Comparison of ENCODE assay signal across 9 cellular contexts in genomic region chr6:41581381-41581991, GRCh38. TPM values are rescaled to one million over a fixed set of nuclear protein-coding genes. Genes with fewer than 3 reads are reported as not detected.
DNase-seq lines count a peak whose midpoint lies in the region; ATAC-seq and TF ChIP-seq lines count a peak whose summit lies in the region.
"Had no signal": no experiment of that assay in that cellular context is flagged by ENCODE, and none has a peak within 500 bp of the region (broad histone marks: within the 10 kb centered on the region; RNA-seq: fewer than 3 reads in every experiment).

No MANE protein-coding gene starts in this region.

- H3K36me3 ChIP-seq in endodermal cell (ENCODE audit: control insufficient read depth, insufficient read depth, low read length), result peaks cover 54% of the 10 kb centered on the region

- DNase-seq in ELF-1 (ENCODE audit: low read depth, low spot score), result peak; percentile 41
- peak; percentile 19 for DNase-seq in RKO (ENCODE audit: low spot score)
- peak; percentile 50 for DNase-seq in epithelial cell of proximal tubule (ENCODE audit: low read depth)
- DNase-seq in osteocyte (ENCODE audit: extremely low spot score, unreplicated experiment), result peak; percentile 92
- no peak for DNase-seq in endodermal cell
- no peak for DNase-seq in inferior parietal cortex (ENCODE audit: extremely low spot score)
- DNase-seq: activated effector memory CD4-positive, alpha-beta T cell treated with Interleukin-2 at 50 U/mL for 16 hours had no signal

- 92 to 96% methylated on average over 9 to 12 of the region's 12 CpGs for WGBS in endodermal cell (ENCODE audit: insufficient coverage in 1 of 2, insufficient read length in 1 of 2), 2 experiments

- H3K4me3 ChIP-seq in epithelial cell of proximal tubule (ENCODE audit: low read depth, low read length), result no peak overlapping the region
- no peak overlapping the region for H3K4me3 ChIP-seq in endodermal cell (ENCODE audit: low read length)

- TF ChIP-seq CTCF in epithelial cell of proximal tubule (conservative IDR thresholded peaks at IDR 0.05; ENCODE audit: low read depth, low read length) (no peak), osteocyte (IDR thresholded peaks at IDR 0.05) (no peak), endodermal cell (conservative IDR thresholded peaks at IDR 0.05) (no peak)

- no peak overlapping the region for H3K27ac ChIP-seq in endodermal cell (ENCODE audit: low read depth, low read length)

- ATAC-seq in GM21737 (IDR thresholded peaks at IDR 0.05; ENCODE audit: unreplicated experiment) (no peak), HG03097 (IDR thresholded peaks at IDR 0.05; ENCODE audit: low FRiP score, unreplicated experiment) (no peak)

- peaks cover 44% of the 10 kb centered on the region for H3K4me1 Mint-ChIP-seq in osteocyte (ENCODE audit: unreplicated experiment)
- H3K4me1 Mint-ChIP-seq in endodermal cell, result peaks cover 59% of the 10 kb centered on the region

- no peaks in the 10 kb centered on the region for H3K27me3 ChIP-seq in endodermal cell (ENCODE audit: control insufficient read depth, insufficient read depth, low read length, poor library complexity, severe bottlenecking)

- H3K9ac ChIP-seq in endodermal cell (ENCODE audit: extremely low read depth, low read length, poor library complexity, severe bottlenecking), result no peak overlapping the region

- no peak overlapping the region for H3K4me3 Mint-ChIP-seq in osteocyte (ENCODE audit: unreplicated experiment)
- no peak overlapping the region for H3K4me3 Mint-ChIP-seq in endodermal cell

- H3K9me3 Mint-ChIP-seq in osteocyte (ENCODE audit: unreplicated experiment) (no peaks in the 10 kb centered on the region), endodermal cell (no peaks in the 10 kb centered on the region)

- H3K4me1 ChIP-seq in endodermal cell (ENCODE audit: control insufficient read depth, insufficient read depth, low read length), result peaks cover 4% of the 10 kb centered on the region

- H3K36me3 Mint-ChIP-seq in osteocyte (ENCODE audit: unreplicated experiment), result no peaks in the 10 kb centered on the region
- peaks cover 36% of the 10 kb centered on the region for H3K36me3 Mint-ChIP-seq in endodermal cell (ENCODE audit: low read depth)

- H3K9me3 ChIP-seq in endodermal cell (ENCODE audit: control insufficient read depth, low read length), result no peaks in the 10 kb centered on the region

- H3K27me3 Mint-ChIP-seq in osteocyte (ENCODE audit: unreplicated experiment) (no peaks in the 10 kb centered on the region), endodermal cell (ENCODE audit: insufficient read depth) (no peaks in the 10 kb centered on the region)

- H3K27ac Mint-ChIP-seq in osteocyte (ENCODE audit: unreplicated experiment), result peak overlapping the region; percentile 80
- no peak overlapping the region for H3K27ac Mint-ChIP-seq in endodermal cell

RNA-seq across cellular contexts. Expression of gene FOXP4, which starts 35.3 kb away (rescaled TPM):
- total RNA-seq in epithelial cell of proximal tubule (7.5 and 10.2 TPM in 2 replicates), osteocyte (24.7 and 26.9 TPM in 2 replicates), endodermal cell (10 to 100 TPM; 44.4 to 47.7 TPM)
- polyA plus RNA-seq in endodermal cell (2013, experiment 1 of 2), result 54.1 TPM
- 47.0 TPM for polyA plus RNA-seq in endodermal cell (2013, experiment 2 of 2)

RNA-seq across cellular contexts. Expression of gene MDFI, which starts 56.8 kb away (rescaled TPM):
- 48.5 and 61.2 TPM in 2 replicates for total RNA-seq in epithelial cell of proximal tubule
- 74.1 and 75.9 TPM in 2 replicates for total RNA-seq in osteocyte
- total RNA-seq in endodermal cell, result 10 to 100 TPM; 52.7 to 80.0 TPM
- polyA plus RNA-seq in endodermal cell (2013, experiment 1 of 2), result 76.9 TPM
- polyA plus RNA-seq in endodermal cell (2013, experiment 2 of 2), result 84.7 TPM

Comparison
In these comparisons a context has a peak if more than half of its experiments do, and no peak if none do; other contexts are left out.
1. DNase-seq: peak in ELF-1 (single experiment), RKO (single experiment), epithelial cell of proximal tubule (single experiment) and osteocyte (single experiment); none in endodermal cell (single experiment) and inferior parietal cortex (single experiment).